Comparison of ENCODE assay signal across 5 cellular contexts in the genomic region with DNA sequence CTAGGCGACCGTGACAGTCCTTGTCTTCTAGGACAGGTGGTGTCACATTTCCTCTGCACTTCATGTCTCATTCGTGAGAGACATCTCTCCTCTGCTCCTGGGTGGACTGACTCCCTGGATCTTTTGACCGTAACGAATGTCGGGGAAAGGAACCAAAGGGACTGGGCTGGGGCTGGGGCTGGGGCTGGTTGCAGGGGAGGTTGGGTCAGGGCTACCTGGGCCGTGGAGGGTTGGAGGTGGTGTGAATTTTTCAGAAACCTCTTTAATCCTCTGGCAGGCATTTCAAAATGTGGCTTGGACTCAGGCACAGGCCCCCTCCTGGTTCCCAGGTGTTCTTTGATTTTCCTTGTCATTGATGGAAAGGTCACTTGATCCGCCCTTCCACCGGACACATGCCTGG.
DNase-seq lines count a peak whose midpoint lies in the region; ATAC-seq, FAIRE-seq and TF ChIP-seq lines count a peak whose summit lies in the region.
"Not testable (repeated sequence)": the region's sequence is repeated elsewhere in the genome, so short reads cannot be mapped to it uniquely, and the experiment has no call there.

No MANE protein-coding gene starts in this region.

- not testable (repeated sequence) for H3K4me3 ChIP-seq in Karpas-422 (ENCODE audit: low read length); bronchial epithelial cell (ENCODE audit: low read depth, low read length)

- not testable (repeated sequence) for H3K27ac ChIP-seq in Karpas-422 (ENCODE audit: low read length)

- not testable (repeated sequence) for H3K27me3 ChIP-seq in Karpas-422 (ENCODE audit: low read length); bronchial epithelial cell (ENCODE audit: control insufficient read depth, insufficient read depth, low read length)

- not testable (repeated sequence) for H3K9me2 ChIP-seq in Karpas-422 (replicated peaks; ENCODE audit: insufficient read depth, low read length)

- H3K4me1 Mint-ChIP-seq in nephron progenitor cell; osteocyte (ENCODE audit: unreplicated experiment): not testable (repeated sequence)

- not testable (repeated sequence) for H3K9ac ChIP-seq in Karpas-422 (ENCODE audit: low read length)

- not testable (repeated sequence) for H3K4me2 ChIP-seq in Karpas-422 (ENCODE audit: low read depth, low read length, poor library complexity, severe bottlenecking)

- TF ChIP-seq CTCF in bronchial epithelial cell (IDR thresholded peaks at IDR 0.05; ENCODE audit: insufficient read depth, low read length, severe bottlenecking); nephron progenitor cell (IDR thresholded peaks at IDR 0.05); osteocyte (IDR thresholded peaks at IDR 0.05): not testable (repeated sequence)

- H3K36me3 ChIP-seq in Karpas-422 (ENCODE audit: insufficient read depth, low read length); bronchial epithelial cell (ENCODE audit: control insufficient read depth, insufficient read depth, low read length): not testable (repeated sequence)

- H3K79me2 ChIP-seq in Karpas-422 (ENCODE audit: low read length): not testable (repeated sequence)

- H3K9me3 Mint-ChIP-seq in nephron progenitor cell (peaks cover 81% of the 10 kb centered on the region), osteocyte (ENCODE audit: unreplicated experiment) (peaks cover 32% of the 10 kb centered on the region)

- not testable (repeated sequence) for H3K27me3 Mint-ChIP-seq in nephron progenitor cell (ENCODE audit: low read depth, poor library complexity); osteocyte (ENCODE audit: unreplicated experiment)

- intact Hi-C loops in sciatic nerve (cut with DNase I): not testable (repeated sequence)

- H3K27ac Mint-ChIP-seq in nephron progenitor cell: peak overlapping the region; percentile 21
- not testable (repeated sequence) for H3K27ac Mint-ChIP-seq in osteocyte (ENCODE audit: unreplicated experiment)

- not testable (repeated sequence) for H3K9me3 ChIP-seq in Karpas-422 (ENCODE audit: low read length)

- peak; percentile 36 for FAIRE-seq in bronchial epithelial cell (lab: Jason Lieb, UNC)

- not testable (repeated sequence) for DNase-seq in Karpas-422; bronchial epithelial cell (ENCODE audit: low read depth); nephron progenitor cell
- peak; percentile 72 for DNase-seq in osteocyte (ENCODE audit: extremely low spot score, unreplicated experiment)
- peak; percentile 3 for DNase-seq in sciatic nerve (ENCODE audit: low spot score)

- H3K4me3 Mint-ChIP-seq in nephron progenitor cell; osteocyte (ENCODE audit: unreplicated experiment): not testable (repeated sequence)

- H3K36me3 Mint-ChIP-seq in nephron progenitor cell (ENCODE audit: low read depth); osteocyte (ENCODE audit: unreplicated experiment): not testable (repeated sequence)

- 0 out of 2 replicates have a peak overlapping the region, but pooled peaks have one; percentile 43 for H2AFZ ChIP-seq in Karpas-422 (ENCODE audit: low read length)

- not testable (repeated sequence) for H3K4me1 ChIP-seq in Karpas-422 (ENCODE audit: low read length)

- ATAC-seq in sciatic nerve: not testable (repeated sequence)

- not testable (repeated sequence) for H4K20me1 ChIP-seq in Karpas-422 (ENCODE audit: insufficient read depth, low read depth, low read length)
